1 cellular context compared by ENCODE assay signal in the genomic region with DNA sequence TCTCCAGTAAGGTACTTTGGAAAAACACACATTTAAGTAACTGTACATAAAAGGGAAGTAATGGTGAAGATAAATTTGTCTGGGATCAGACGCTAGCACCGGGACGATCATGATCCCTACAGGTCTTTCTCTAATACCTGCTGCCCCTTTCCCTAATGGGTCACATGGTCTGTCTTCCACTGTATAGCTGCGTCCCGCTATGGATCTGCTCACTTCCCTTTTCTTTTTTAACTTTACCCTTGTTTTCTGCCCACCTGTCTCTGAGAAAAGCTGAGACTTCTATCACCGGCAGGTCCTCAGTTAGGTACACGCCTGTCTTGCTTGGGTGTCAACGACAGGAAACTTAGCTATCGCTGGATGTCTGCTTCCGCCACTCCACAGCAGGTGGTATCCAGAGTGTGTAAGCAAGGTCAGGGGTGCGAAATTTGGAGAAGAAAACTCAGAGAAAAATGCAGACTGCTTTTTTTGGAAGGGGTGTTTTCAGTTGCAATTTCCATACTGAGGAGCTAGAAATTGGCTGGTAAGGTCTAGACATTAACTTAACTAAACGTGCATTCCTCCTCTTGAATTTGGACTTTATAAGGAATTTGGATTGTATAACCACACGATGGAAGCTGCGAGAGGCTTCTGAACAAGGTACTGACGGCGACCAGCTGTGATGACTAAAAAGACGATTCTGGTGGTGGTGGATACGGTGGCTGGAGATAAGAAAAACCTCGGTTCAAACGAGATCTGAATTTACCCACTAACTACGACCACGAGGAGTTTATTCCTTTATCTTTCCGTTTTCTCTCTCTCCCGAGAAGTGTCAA.
TF ChIP-seq lines count a peak whose summit lies in the region.

No MANE protein-coding gene starts in this region.

TF ChIP-seq in HCT116, 20 proteins besides CTCF, POLR2A, EP300 and RAD21 (continued from another document):
- TF ChIP-seq REST (IDR thresholded peaks at IDR 0.05; ENCODE audit: low read depth) (no peak), EZH2 (IDR thresholded peaks at IDR 0.05) (no peak)
